In the genomic region with DNA sequence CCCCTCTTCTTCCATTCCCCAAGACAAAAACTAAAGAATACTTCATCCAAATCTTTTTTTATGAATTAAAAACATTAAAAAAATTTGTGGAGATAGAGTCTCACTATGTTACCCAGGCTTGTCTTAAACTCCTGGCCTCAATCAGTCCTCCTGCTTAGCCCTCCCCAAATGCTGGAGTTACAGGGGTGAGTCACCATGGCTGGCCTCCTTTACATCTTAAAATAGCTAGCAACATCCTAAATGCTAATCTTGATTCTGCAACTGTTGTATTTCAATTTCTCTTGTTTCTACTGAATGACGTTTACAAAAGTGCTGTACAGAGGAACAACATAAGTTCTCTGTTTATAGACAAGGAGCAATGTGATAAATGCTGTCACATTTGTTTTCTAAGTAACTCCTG, we compare ENCODE assay signal across 17 cellular contexts.
DNase-seq lines count a peak whose midpoint lies in the region; FAIRE-seq and TF ChIP-seq lines count a peak whose summit lies in the region.
"Had no signal": no experiment of that assay in that cellular context is flagged by ENCODE, and none has a peak within 500 bp of the region (broad histone marks: within the 10 kb centered on the region; RNA-seq: fewer than 3 reads in every experiment).

No MANE protein-coding gene starts in this region.

- in situ Hi-C loops in GM13976 (cut with MboI; ENCODE audit: low sequenced_read_pairs, unreplicated experiment), result no loop called here

- H3K36me3 ChIP-seq in fibroblast of lung (ENCODE audit: control insufficient read depth, insufficient read depth, low read length), result no peaks in the 10 kb centered on the region

- DNase-seq in LHCN-M2 (ENCODE audit: low read depth), result peak; percentile 19
- peak; percentile 8 for DNase-seq in OCI-M1 (lab: John Stamatoyannopoulos, UW)
- DNase-seq in fibroblast of lung (ENCODE audit: low read depth in 2 of 2), result peak; percentile 7 to 65
- peak; percentile 18 for DNase-seq in myocyte (ENCODE audit: low read depth)
- DNase-seq in GM13976 (ENCODE audit: low spot score), result no peak
- DNase-seq in AG08396 (ENCODE audit: low spot score), result no peak
- no peak for DNase-seq in D721Med (ENCODE audit: insufficient read length, low spot score)
- DNase-seq: ACHN, COR-L47, DMS153, H9, NCI-H1417 treated with DMSO at 0.1 percent for 48 hours, NCI-H1930, NCI-H510A, NCI-H82, SHP77 had no signal

- H3K9ac ChIP-seq in fibroblast of lung (ENCODE audit: insufficient read depth, low read length), result no peak overlapping the region

- H3K4me1 ChIP-seq in fibroblast of lung (ENCODE audit: control insufficient read depth, extremely low read depth, insufficient read depth, low read length), result no peaks in the 10 kb centered on the region

- no peaks in the 10 kb centered on the region for H3K27me3 ChIP-seq in fibroblast of lung (ENCODE audit: control insufficient read depth, insufficient read depth, low read length)

- TF ChIP-seq CTCF in fibroblast of lung (conservative IDR thresholded peaks at IDR 0.05 in 1 of 2, IDR thresholded peaks at IDR 0.05 in 1 of 2; ENCODE audit: low read depth in 1 of 2, low read length in 2 of 2) (no peak), GM13976 (IDR thresholded peaks at IDR 0.05; ENCODE audit: borderline replicate concordance, control extremely low read depth, extremely low read depth, insufficient read depth, missing control alignments) (no peak), D721Med (IDR thresholded peaks at IDR 0.05; ENCODE audit: insufficient read depth, missing control alignments) (no peak)

- no peak overlapping the region for H2AFZ ChIP-seq in fibroblast of lung (ENCODE audit: low read length)

- FAIRE-seq in D721Med (lab: Jason Lieb, UNC), result no peak
- FAIRE-seq: HTR-8/SVneo had no signal

- no peak overlapping the region for H3K4me3 ChIP-seq in fibroblast of lung (replicated peaks in 1 of 4; ENCODE audit: control extremely low read depth in 1 of 4, insufficient read depth in 1 of 4, low read depth in 3 of 4, low read length in 4 of 4)

- H3K4me2 ChIP-seq in fibroblast of lung (ENCODE audit: extremely low read depth, insufficient read depth, low read length), result no peak overlapping the region

- no peaks in the 10 kb centered on the region for H3K79me2 ChIP-seq in fibroblast of lung (ENCODE audit: control insufficient read depth, insufficient read depth, low read length)

- H4K20me1 ChIP-seq in fibroblast of lung (ENCODE audit: control insufficient read depth, extremely low read depth, insufficient read depth, low read length), result no peaks in the 10 kb centered on the region

- no peak overlapping the region for H3K27ac ChIP-seq in fibroblast of lung (ENCODE audit: insufficient read depth, low read length)

- no peaks in the 10 kb centered on the region for H3K9me3 ChIP-seq in fibroblast of lung (ENCODE audit: control insufficient read depth, insufficient read depth, low read depth, low read length)

Comparison
In these comparisons a context has a peak if more than half of its experiments do, and no peak if none do; other contexts are left out.
1. DNase-seq: peak in LHCN-M2 (single experiment), OCI-M1 (single experiment), fibroblast of lung (2 of 2) and myocyte (single experiment); none in GM13976 (single experiment), AG08396 (single experiment) and D721Med (single experiment).